ENCODE assay signal across 8 cellular contexts in genomic region chr6:154410619-154411044, GRCh38. TPM values are rescaled to one million over a fixed set of nuclear protein-coding genes. Genes with fewer than 3 reads are reported as not detected.
DNase-seq lines count a peak whose midpoint lies in the region; FAIRE-seq and TF ChIP-seq lines count a peak whose summit lies in the region.

No MANE protein-coding gene starts in this region.

- H3K27me3 ChIP-seq in SJSA1 (replicated peaks) (no peaks in the 10 kb centered on the region), ovary (no peaks in the 10 kb centered on the region)

- DNase-seq in Ammon's horn (ENCODE audit: low spot score) (peak; percentile 63), H54 (ENCODE audit: insufficient read length, low spot score) (peak; percentile 38), SJSA1 (ENCODE audit: low read depth in 1 of 2, low spot score in 2 of 2) (peak; percentile 93 to 97), fibroblast of peridontal ligament (ENCODE audit: extremely low read depth) (peak; percentile 100), ovary (peak; percentile 67 to 77 (median 70)), SHP77 treated with DMSO at 0.1 percent for 48 hours (lab: John Stamatoyannopoulos, UW) (no peak), NCI-H1694 treated with DMSO at 0.1 percent for 48 hours (lab: John Stamatoyannopoulos, UW) (no peak), GF-D8 (lab: John Stamatoyannopoulos, UW) (no peak)

- TF ChIP-seq EP300 in ovary (IDR thresholded peaks at IDR 0.05) = no peak

- FAIRE-seq in H54 (lab: Jason Lieb, UNC) = peak; percentile 60

- H3K4me1 ChIP-seq in SJSA1 (replicated peaks) = peaks cover 41% of the 10 kb centered on the region
- peaks cover 9% of the 10 kb centered on the region for H3K4me1 ChIP-seq in ovary (ENCODE audit: insufficient read depth)

- TF ChIP-seq CTCF in ovary (IDR thresholded peaks at IDR 0.05) = no peak

- WGBS in ovary, 3 donors = 1 to 6% (median 4%) methylated on average over 7 of the region's 7 CpGs

- H3K36me3 ChIP-seq in SJSA1 = peaks cover 15% of the 10 kb centered on the region; the same call in 1 of the 2 replicates
- no peaks in the 10 kb centered on the region for H3K36me3 ChIP-seq in ovary

- H3K27ac ChIP-seq in SJSA1 (peak overlapping the region; percentile 88), ovary (peak overlapping the region; percentile 71 to 81)

- TF ChIP-seq POLR2A in H54 (IDR thresholded peaks at IDR 0.05; ENCODE audit: low read depth, low read length) (no peak), ovary (IDR thresholded peaks at IDR 0.05) (no peak)

- H3K4me3 ChIP-seq in SJSA1 (peak overlapping the region; percentile 3; the same call in 1 of the 2 replicates), ovary (peak overlapping the region; percentile 5)

- intact Hi-C loops in ovary (cut with DNase I) = loop anchor here in 1 of 4 donors (10.0 kb wide), 1 partner anchor 104 kb away; the partner anchor contains the start of gene CNKSR3

- H3K9me3 ChIP-seq in SJSA1 (replicated peaks) (no peaks in the 10 kb centered on the region), ovary (no peaks in the 10 kb centered on the region)

RNA-seq across cellular contexts. Expression of gene IPCEF1, which starts 54.0 kb away (rescaled TPM):
- total RNA-seq in SJSA1 (2014; rRNA removed; shearing (Covaris generic)) = 0.11 and 0.63 TPM in 2 replicates
- 1 to 10 TPM; 1.3 to 3.4 (median 2.1) TPM for total RNA-seq in ovary
- 1 to 10 TPM; 1.3 to 1.8 TPM for polyA plus RNA-seq in ovary

Comparison
In these comparisons a context has a peak if more than half of its experiments do, and no peak if none do; other contexts are left out.
1. DNase-seq: peak in Ammon's horn (single experiment), H54 (single experiment), SJSA1 (2 of 2), fibroblast of peridontal ligament (single experiment) and ovary (5 of 5); none in SHP77 treated with DMSO at 0.1 percent for 48 hours (single experiment), NCI-H1694 treated with DMSO at 0.1 percent for 48 hours (single experiment) and GF-D8 (single experiment).